ENCODE assay signal across 9 cellular contexts in genomic region chr2:84427235-84428138, GRCh38. TPM values are rescaled to one million over a fixed set of nuclear protein-coding genes. Genes with fewer than 3 reads are reported as not detected.
DNase-seq lines count a peak whose midpoint lies in the region; ATAC-seq, FAIRE-seq and TF ChIP-seq lines count a peak whose summit lies in the region.
"Had no signal": no experiment of that assay in that cellular context is flagged by ENCODE, and none has a peak within 500 bp of the region (broad histone marks: within the 10 kb centered on the region; RNA-seq: fewer than 3 reads in every experiment).

No MANE protein-coding gene starts in this region.

- no peaks in the 10 kb centered on the region for H4K20me1 ChIP-seq in OCI-LY3 (ENCODE audit: insufficient read depth, low read length)

- no peaks in the 10 kb centered on the region for H3K9me3 ChIP-seq in OCI-LY3 (ENCODE audit: insufficient read depth, low read length)

- ATAC-seq in GM18867 (IDR thresholded peaks at IDR 0.05; ENCODE audit: unreplicated experiment) (peak; percentile 82), HG02623 (IDR thresholded peaks at IDR 0.05; ENCODE audit: unreplicated experiment) (peak; percentile 59), HG03196 (IDR thresholded peaks at IDR 0.05; ENCODE audit: unreplicated experiment) (no peak)

- peaks cover 42% of the 10 kb centered on the region for H3K36me3 ChIP-seq in OCI-LY3 (replicated peaks; ENCODE audit: low read depth, low read length)

- H3K9me3 Mint-ChIP-seq in nephron progenitor cell = no peaks in the 10 kb centered on the region

- DNase-seq in nephron progenitor cell = no peak
- no peak for DNase-seq in urothelium cell line (ENCODE audit: low spot score)
- no peak for DNase-seq in dorsolateral prefrontal cortex
- no peak for DNase-seq in GM13977 (ENCODE audit: low spot score)

- H3K4me1 ChIP-seq in OCI-LY3 (ENCODE audit: low read length) = peaks cover 22% of the 10 kb centered on the region

- intact Hi-C loops in dorsolateral prefrontal cortex (cut with DNase I) = no loop called here

- H3K4me3 Mint-ChIP-seq in nephron progenitor cell = no peak overlapping the region

- H3K36me3 Mint-ChIP-seq in nephron progenitor cell (ENCODE audit: low read depth) = peaks cover 40% of the 10 kb centered on the region

- no peak overlapping the region for H2AFZ ChIP-seq in OCI-LY3 (ENCODE audit: low read depth, low read length)

- no peak overlapping the region for H3K27ac ChIP-seq in OCI-LY3 (ENCODE audit: low read length)
- H3K27ac ChIP-seq in dorsolateral prefrontal cortex = peak overlapping the region in 1 of 59 donors; percentile 9

- no peak overlapping the region for H3K9ac ChIP-seq in OCI-LY3 (ENCODE audit: low read length)

- H3K27ac Mint-ChIP-seq in nephron progenitor cell = peak overlapping the region; percentile 65

- FAIRE-seq in urothelium cell line (lab: Jason Lieb, UNC) = no peak
- FAIRE-seq: endometrium had no signal

- H3K4me3 ChIP-seq in OCI-LY3 (ENCODE audit: low read length) (no peak overlapping the region), dorsolateral prefrontal cortex (no peak overlapping the region)

- no peaks in the 10 kb centered on the region for H3K27me3 Mint-ChIP-seq in nephron progenitor cell (ENCODE audit: low read depth, poor library complexity)

- no peaks in the 10 kb centered on the region for H3K79me2 ChIP-seq in OCI-LY3 (ENCODE audit: low read length)

- TF ChIP-seq CTCF in OCI-LY3 (IDR thresholded peaks at IDR 0.05; ENCODE audit: low read depth, low read length) (no peak), nephron progenitor cell (IDR thresholded peaks at IDR 0.05) (no peak), dorsolateral prefrontal cortex (IDR thresholded peaks at IDR 0.05 in 54 of 56, conservative IDR thresholded peaks at IDR 0.05 in 2 of 56; ENCODE audit: low read depth in 1 of 56, partially characterized antibody in 56 of 56) (no peak), GM13977 (IDR thresholded peaks at IDR 0.05; ENCODE audit: extremely low read depth, insufficient read depth, missing control alignments) (no peak)

- in situ Hi-C loops in GM13977 (cut with MboI; ENCODE audit: low pct_unique_long_range_greater_than_20kb, low sequenced_read_pairs, unreplicated experiment) = no loop called here

- H3K4me2 ChIP-seq in OCI-LY3 (ENCODE audit: low read length) = peak overlapping the region; percentile 10; the same call in 1 of the 2 replicates

- H3K27me3 ChIP-seq in OCI-LY3 (ENCODE audit: low read depth, low read length) (no peaks in the 10 kb centered on the region), dorsolateral prefrontal cortex (no peaks in the 10 kb centered on the region)

- H3K4me1 Mint-ChIP-seq in nephron progenitor cell = no peaks in the 10 kb centered on the region

RNA-seq across cellular contexts. Expression of gene SUCLG1, which starts 31.6 kb away (rescaled TPM):
- total RNA-seq in dorsolateral prefrontal cortex = 10 to 100 TPM; 44.4 to 93.6 (median 71.6) TPM
